Comparison of ENCODE assay signal across 8 cellular contexts in the genomic region with DNA sequence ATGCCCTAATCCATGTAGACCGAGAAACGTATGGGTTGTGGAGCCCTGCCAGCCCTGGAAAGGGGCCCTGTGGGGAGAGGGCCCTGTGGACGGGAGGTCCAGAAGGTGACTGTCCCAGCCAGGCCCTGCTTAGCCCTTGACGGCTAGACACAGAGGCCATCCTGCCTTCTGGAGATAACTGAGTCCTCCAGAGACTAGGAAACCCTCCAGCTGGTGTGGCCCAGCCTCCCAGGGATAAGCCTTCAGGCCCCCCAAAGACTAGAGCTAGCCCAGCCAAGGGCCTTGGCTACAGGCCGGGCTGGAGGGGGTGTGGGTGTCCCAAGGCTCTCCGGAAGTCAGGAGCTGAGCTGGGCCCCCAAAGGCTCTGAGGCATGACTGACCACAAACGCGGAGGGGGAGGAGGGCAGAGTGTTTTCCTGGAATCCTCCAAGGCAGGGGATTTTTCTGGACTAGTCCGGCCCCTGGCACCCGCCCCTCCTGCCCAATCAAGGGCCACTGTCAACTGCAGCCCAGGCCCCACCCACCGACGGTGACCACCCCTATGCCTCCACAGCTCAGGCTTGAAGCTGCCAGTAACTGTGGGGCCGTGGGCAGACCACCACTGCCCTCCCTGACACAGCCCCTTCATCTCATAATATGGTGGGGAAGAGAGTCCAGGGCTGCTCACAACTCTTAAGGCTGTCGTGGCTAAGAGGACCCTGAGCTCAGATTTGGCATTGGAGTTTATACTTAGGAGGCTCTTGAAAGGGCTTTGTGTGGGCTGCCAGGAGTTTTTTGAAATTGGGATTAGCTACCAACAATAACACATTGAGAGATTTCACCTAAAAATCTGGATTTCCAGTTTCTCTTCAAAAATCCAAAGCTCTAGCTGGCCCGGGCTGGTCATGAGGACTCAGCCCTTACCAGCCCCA. TPM values are rescaled to one million over a fixed set of nuclear protein-coding genes. Genes with fewer than 3 reads are reported as not detected.
DNase-seq lines count a peak whose midpoint lies in the region; ATAC-seq, FAIRE-seq and TF ChIP-seq lines count a peak whose summit lies in the region.

No MANE protein-coding gene starts in this region.

- H3K9ac ChIP-seq in H9 (ENCODE audit: extremely low read depth, insufficient read length, low read length) (no peak overlapping the region), K562 (ENCODE audit: insufficient read depth in 1 of 2, low read depth in 2 of 2, low read length in 2 of 2) (peak overlapping the region; percentile 59 to 92), stomach smooth muscle (ENCODE audit: low read length in 2 of 2) (peak overlapping the region in 1 of 2 donors; percentile 21)

- no peaks in the 10 kb centered on the region for H3K79me1 ChIP-seq in H9 (ENCODE audit: insufficient read depth, low read depth, low read length, poor library complexity, severe bottlenecking)

- H3K27ac Mint-ChIP-seq in H9, result no peak overlapping the region

- H2AK5ac ChIP-seq in H9 (ENCODE audit: insufficient read length, low read length), result no peak overlapping the region

- CTCF ChIA-PET in K562 (lab: Yijun Ruan, JAX; ENCODE audit: low intra/inter-chr PET ratio), result no interaction called here

- no peaks in the 10 kb centered on the region for H3K27me3 ChIP-seq in H9 (ENCODE audit: insufficient read depth, low read length)
- H3K27me3 ChIP-seq in K562 (ENCODE audit: control insufficient read depth in 2 of 2, insufficient read depth in 2 of 2, low read length in 2 of 2), result no peaks in the 10 kb centered on the region
- no peaks in the 10 kb centered on the region for H3K27me3 ChIP-seq in stomach smooth muscle (ENCODE audit: control insufficient read depth in 1 of 2, insufficient read depth in 2 of 2, low read length in 2 of 2)

- H3K4me2 ChIP-seq in H9 (ENCODE audit: insufficient read depth, insufficient read length, low read length) (no peak overlapping the region), K562 (ENCODE audit: insufficient read depth, low read length) (peak overlapping the region; percentile 75)

- H3K56ac ChIP-seq in H9 (ENCODE audit: insufficient read length, low read depth, low read length), result no peak overlapping the region

- no peaks in the 10 kb centered on the region for H3K23me2 ChIP-seq in H9 (ENCODE audit: insufficient read length, low read depth, low read length, poor library complexity, severe bottlenecking)

- intact Hi-C loops in K562 (cut with micrococcal nuclease), result no loop called here

- in situ Hi-C loops in K562 (cut with MboI), result no loop called here

- H3K14ac ChIP-seq in H9 (ENCODE audit: insufficient read depth, low read length), result no peak overlapping the region

- TF ChIP-seq CTCF in H9 (conservative IDR thresholded peaks at IDR 0.05) (no peak), K562 (IDR thresholded peaks at IDR 0.05 in 2 of 3, conservative IDR thresholded peaks at IDR 0.05 in 1 of 3; ENCODE audit: insufficient read depth in 2 of 3, low read depth in 1 of 3, low read length in 3 of 3) (no peak)

- peaks cover 1% of the 10 kb centered on the region; the same call in 1 of the 2 replicates for H3K79me2 ChIP-seq in H9 (ENCODE audit: insufficient read depth, low read length)
- peaks cover 14% of the 10 kb centered on the region for H3K79me2 ChIP-seq in K562 (ENCODE audit: control insufficient read depth, insufficient read depth, low read length)

- H3K36me3 Mint-ChIP-seq in H9 (ENCODE audit: insufficient read depth in 1 of 3, low read depth in 3 of 3), result peaks cover 0 to 3% (median 2%) of the 10 kb centered on the region in 3 experiments; a peak in 1 of 7 replicates

- peaks cover 8% of the 10 kb centered on the region; the same call in 1 of the 2 replicates for H3K4me1 ChIP-seq in H9 (ENCODE audit: insufficient read depth, low read length)
- H3K4me1 ChIP-seq in K562 (replicated peaks in 1 of 2; ENCODE audit: control insufficient read depth in 2 of 2, insufficient read depth in 2 of 2, low read length in 2 of 2), result peaks cover 49 to 80% of the 10 kb centered on the region in 2 experiments
- H3K4me1 ChIP-seq in stomach smooth muscle (ENCODE audit: control insufficient read depth, insufficient read depth, low read length), result peaks cover 50% of the 10 kb centered on the region

- no peaks in the 10 kb centered on the region for H3K9me3 ChIP-seq in H9 (ENCODE audit: control insufficient read depth, low read depth, low read length)
- H3K9me3 ChIP-seq in K562 (replicated peaks; ENCODE audit: control insufficient read depth, insufficient read depth, low read depth, low read length), result no peaks in the 10 kb centered on the region
- no peaks in the 10 kb centered on the region for H3K9me3 ChIP-seq in stomach smooth muscle (ENCODE audit: control insufficient read depth in 2 of 2, low read length in 2 of 2)

- peaks cover 20 to 31% of the 10 kb centered on the region in 2 experiments for H3K4me1 Mint-ChIP-seq in H9

- no peak for TF ChIP-seq POLR2A in K562 (conservative IDR thresholded peaks at IDR 0.05)

- POLR2A ChIA-PET in K562 (lab: Yijun Ruan, JAX), result interaction anchor here (0.6 to 1.6 kb wide), 11 partner anchors 9 to 1137 kb away, joined by 3 to 7 read pairs (median 3); no protein-coding TSS in a partner anchor

- H2BK12ac ChIP-seq in H9 (ENCODE audit: insufficient read length, low read depth, low read length), result no peak overlapping the region

- H3K27me3 Mint-ChIP-seq in H9 (ENCODE audit: low read depth), result no peaks in the 10 kb centered on the region

- H3K36me3 ChIP-seq in K562 (ENCODE audit: control insufficient read depth, insufficient read depth, low read length), result peaks cover 6% of the 10 kb centered on the region; the same call in 1 of the 3 replicates
- peaks cover 0 to 2% of the 10 kb centered on the region in 2 donors for H3K36me3 ChIP-seq in stomach smooth muscle (ENCODE audit: control insufficient read depth in 2 of 2, insufficient read depth in 2 of 2, low read length in 2 of 2)

- H3K9me3 Mint-ChIP-seq in H9, result no peaks in the 10 kb centered on the region

- no peak overlapping the region for H3K23ac ChIP-seq in H9 (ENCODE audit: insufficient read length, low read depth, low read length)

- H3T11ph ChIP-seq in H9 (ENCODE audit: low read length), result no peak overlapping the region

- H3K9me1 ChIP-seq in K562 (ENCODE audit: control insufficient read depth, insufficient read depth, low read length), result peaks cover 5% of the 10 kb centered on the region

- H2AFZ ChIP-seq in H9 (ENCODE audit: low read length) (no peak overlapping the region), K562 (ENCODE audit: low read depth, low read length) (peak overlapping the region; percentile 76)

- no peak overlapping the region for H2BK20ac ChIP-seq in H9 (ENCODE audit: low read depth, low read length, poor library complexity, severe bottlenecking)

- no TSS peak for BruUV-seq in K562 (replicated peaks; lab: Mats Ljungman, UMichigan)

- H3K4me3 ChIP-seq in K562, result peak overlapping the region; percentile 60
- peak overlapping the region; percentile 6 to 78 for H3K4me3 ChIP-seq in stomach smooth muscle (ENCODE audit: low read length in 2 of 2)

- H4K8ac ChIP-seq in H9 (replicated peaks; ENCODE audit: insufficient read length, low read depth, low read length), result no peak overlapping the region

- WGBS in H9 (ENCODE audit: extremely low coverage, insufficient read length, low lambda C conversion rate), result no CpG with 5 or more reads among the region's 15 CpGs
- 4% methylated on average over 15 of the region's 15 CpGs for WGBS in K562 (ENCODE audit: insufficient coverage, low coverage, missing lambda C conversion rate)

- H2BK15ac ChIP-seq in H9 (ENCODE audit: low read depth, low read length), result no peak overlapping the region

- H4K20me1 ChIP-seq in H9 (ENCODE audit: control insufficient read depth, insufficient read depth, insufficient read length), result no peaks in the 10 kb centered on the region
- peaks cover 6% of the 10 kb centered on the region; the same call in 1 of the 2 replicates for H4K20me1 ChIP-seq in K562 (replicated peaks; ENCODE audit: control insufficient read depth, insufficient read depth, low read length)

- no peak overlapping the region for H4K5ac ChIP-seq in H9 (ENCODE audit: insufficient read length, low read depth, low read length)

- no peak overlapping the region for H2BK120ac ChIP-seq in H9 (ENCODE audit: low read depth, low read length, poor library complexity, severe bottlenecking)

- no peak overlapping the region for H4K91ac ChIP-seq in H9 (ENCODE audit: insufficient read length, low read depth, low read length)

- ATAC-seq in K562 (peak; percentile 59), GM19328 (IDR thresholded peaks at IDR 0.05; ENCODE audit: unreplicated experiment) (no peak), GM18909 (IDR thresholded peaks at IDR 0.05; ENCODE audit: poor library complexity, unreplicated experiment) (no peak)

- no peak overlapping the region for H3K18ac ChIP-seq in H9 (ENCODE audit: insufficient read length, low read depth, low read length)

- H3K4ac ChIP-seq in H9 (ENCODE audit: low read depth, low read length), result no peak overlapping the region

- H3K4me3 Mint-ChIP-seq in H9, result peak overlapping the region; percentile 8 to 37; a peak in 1 of 5 replicates

- no peak overlapping the region for H3K27ac ChIP-seq in H9 (ENCODE audit: insufficient read length, low read depth, low read length)
- peak overlapping the region; percentile 75 for H3K27ac ChIP-seq in K562 (ENCODE audit: extremely low read depth, low read depth, low read length)
- peak overlapping the region; percentile 69 for H3K27ac ChIP-seq in stomach smooth muscle (ENCODE audit: low read length)

- DNase-seq in H9, result no peak
- peak; percentile 75 to 91 (median 80) for DNase-seq in K562 (ENCODE audit: extremely low read depth in 1 of 4, low spot score in 3 of 4)
- DNase-seq in kidney tubule cell (ENCODE audit: low spot score), result peak; percentile 71
- DNase-seq in GM19240 (ENCODE audit: insufficient read length, low spot score), result no peak
- no peak for DNase-seq in activated effector memory CD4-positive, alpha-beta T cell treated with Interleukin-2 at 50 U/mL for 16 hours

- peak; percentile 87 for FAIRE-seq in K562 (lab: Jason Lieb, UNC)

- no peak overlapping the region for H2BK5ac ChIP-seq in H9 (ENCODE audit: insufficient read length, low read length)

- TF ChIP-seq EP300 in K562 (IDR thresholded peaks at IDR 0.05; ENCODE audit: low read length), result peak; percentile 49; the same call in 1 of the 2 replicates

- no peak for TF ChIP-seq RAD21 in K562 (CRISPR knock-in tag; conservative IDR thresholded peaks at IDR 0.05 in 1 of 2, IDR thresholded peaks at IDR 0.05 in 1 of 2)

RNA-seq across cellular contexts. Expression of a gene that starts 0.8 kb away (rescaled TPM):
- 10.8 and 11.0 TPM in 2 replicates for total RNA-seq in H9 (2021)
- total RNA-seq in K562 (2011; cell fraction: chromatin; rRNA removed; ENCODE audit: low replicate concordance), result 1.2 and 9.8 TPM in 2 replicates
- total RNA-seq in K562 (2011; cell fraction: nucleolus; rRNA removed), result 10.1 and 15.2 TPM in 2 replicates
- 3.7 and 5.7 TPM in 2 replicates for total RNA-seq in K562 (2011; cell fraction: nucleoplasm; rRNA removed)
- total RNA-seq in K562 (2014; rRNA removed), result 1.7 and 2.2 TPM in 2 replicates
- total RNA-seq in K562 (2014; rRNA removed; fragmentation: Illumina TruSeq; extraction: Trizol), result 0.06 and 0.07 TPM in 2 replicates
- total RNA-seq in K562 (2015; rRNA removed; fragmentation: Illumina TruSeq; extraction: Trizol), result 0.51 and 1.1 TPM in 2 replicates
- total RNA-seq in K562 (2021), result 2.4 and 2.5 TPM in 2 replicates
- 0.31 and 1.2 TPM in 2 replicates for polyA plus RNA-seq in K562 (2011; rRNA removed)
- 0.78 and 3.2 TPM in 2 replicates for polyA plus RNA-seq in K562 (2011; cell fraction: cytosol; rRNA removed)
- polyA plus RNA-seq in K562 (2011; cell fraction: nucleus; rRNA removed), result 1.2 and 2.6 TPM in 2 replicates
- 2.9 and 6.1 TPM in 2 replicates for polyA plus RNA-seq in K562 (2012)
- polyA plus RNA-seq in K562 (2014; fragmentation: Illumina TruSeq; extraction: Trizol), result 0.16 and 0.42 TPM in 2 replicates
- polyA plus RNA-seq in K562 (2014; fragmentation: Nextera tagmentation; extraction: Ambion mirVana), result under 1 TPM in 1 of 2 experiments, not detected in 1; 0.01 TPM
- 0.78 and 0.90 TPM in 2 replicates for polyA plus RNA-seq in K562 (2014; rRNA removed)
- polyA minus RNA-seq in K562 (2011; rRNA and poly(A)+ RNA removed), result 0.56 and 0.63 TPM in 2 replicates
- 1.1 and 2.8 TPM in 2 replicates for polyA minus RNA-seq in K562 (2011; cell fraction: cytosol; rRNA and poly(A)+ RNA removed)
- 3.4 and 6.3 TPM in 2 replicates for polyA minus RNA-seq in K562 (2011; cell fraction: nucleus; rRNA and poly(A)+ RNA removed)

RNA-seq across cellular contexts. Expression of a gene that starts 19.7 kb away (rescaled TPM):
- total RNA-seq in H9 (2021) (80.4 and 81.8 TPM in 2 replicates), K562 (2014; rRNA removed) (173 and 213 TPM in 2 replicates), K562 (2014; rRNA removed; fragmentation: Illumina TruSeq; extraction: Trizol) (32.6 and 38.7 TPM in 2 replicates), K562 (2015; rRNA removed; fragmentation: Illumina TruSeq; extraction: Trizol) (48.4 and 56.1 TPM in 2 replicates), K562 (2021) (123 and 150 TPM in 2 replicates)
- total RNA-seq in K562 (2011; cell fraction: chromatin; rRNA removed; ENCODE audit: low replicate concordance), result 70.0 and 135 TPM in 2 replicates
- total RNA-seq in K562 (2011; cell fraction: nucleolus; rRNA removed), result 74.5 and 92.1 TPM in 2 replicates
- total RNA-seq in K562 (2011; cell fraction: nucleoplasm; rRNA removed), result 76.8 and 107 TPM in 2 replicates
- polyA plus RNA-seq in K562 (2011; rRNA removed) (79.3 and 88.9 TPM in 2 replicates), K562 (2014; fragmentation: Illumina TruSeq; extraction: Trizol) (49.0 and 66.3 TPM in 2 replicates), K562 (2014; fragmentation: Nextera tagmentation; extraction: Ambion mirVana) (10 to 100 TPM; 41.5 to 81.1 TPM), K562 (2014; rRNA removed) (243 and 273 TPM in 2 replicates)
- 175 and 283 TPM in 2 replicates for polyA plus RNA-seq in K562 (2011; cell fraction: cytosol; rRNA removed)
- polyA plus RNA-seq in K562 (2011; cell fraction: nucleus; rRNA removed), result 85.0 and 101 TPM in 2 replicates
- polyA plus RNA-seq in K562 (2012), result 96.6 and 100 TPM in 2 replicates
- 10.6 and 11.8 TPM in 2 replicates for polyA minus RNA-seq in K562 (2011; rRNA and poly(A)+ RNA removed)
- polyA minus RNA-seq in K562 (2011; cell fraction: cytosol; rRNA and poly(A)+ RNA removed), result 19.8 and 22.7 TPM in 2 replicates
- polyA minus RNA-seq in K562 (2011; cell fraction: nucleus; rRNA and poly(A)+ RNA removed), result 10.8 and 13.7 TPM in 2 replicates

RNA-seq across cellular contexts. Expression of a gene that starts 45.6 kb away (rescaled TPM):
- total RNA-seq in H9 (2021), result 33.8 and 38.4 TPM in 2 replicates
- total RNA-seq in K562 (2011; cell fraction: chromatin; rRNA removed; ENCODE audit: low replicate concordance), result 91.2 and 301 TPM in 2 replicates
- 159 and 160 TPM in 2 replicates for total RNA-seq in K562 (2011; cell fraction: nucleolus; rRNA removed)
- 112 and 116 TPM in 2 replicates for total RNA-seq in K562 (2011; cell fraction: nucleoplasm; rRNA removed)
- 30.5 and 37.8 TPM in 2 replicates for total RNA-seq in K562 (2014; rRNA removed)
- total RNA-seq in K562 (2014; rRNA removed; fragmentation: Illumina TruSeq; extraction: Trizol), result 6.9 and 8.5 TPM in 2 replicates
- total RNA-seq in K562 (2015; rRNA removed; fragmentation: Illumina TruSeq; extraction: Trizol), result 18.7 and 21.0 TPM in 2 replicates
- total RNA-seq in K562 (2021), result 67.0 and 77.2 TPM in 2 replicates
- 15.4 and 35.9 TPM in 2 replicates for polyA plus RNA-seq in K562 (2011; rRNA removed)
- 17.5 and 26.3 TPM in 2 replicates for polyA plus RNA-seq in K562 (2011; cell fraction: cytosol; rRNA removed)
- polyA plus RNA-seq in K562 (2011; cell fraction: nucleus; rRNA removed), result 184 and 367 TPM in 2 replicates
- 31.1 and 80.3 TPM in 2 replicates for polyA plus RNA-seq in K562 (2012)
- polyA plus RNA-seq in K562 (2014; fragmentation: Illumina TruSeq; extraction: Trizol), result 21.6 and 29.6 TPM in 2 replicates
- under 1 TPM; 0.45 to 0.51 TPM for polyA plus RNA-seq in K562 (2014; fragmentation: Nextera tagmentation; extraction: Ambion mirVana)
- polyA plus RNA-seq in K562 (2014; rRNA removed), result 54.1 and 63.1 TPM in 2 replicates
- polyA minus RNA-seq in K562 (2011; rRNA and poly(A)+ RNA removed), result 11.1 and 17.7 TPM in 2 replicates
- polyA minus RNA-seq in K562 (2011; cell fraction: cytosol; rRNA and poly(A)+ RNA removed), result 33.7 and 44.1 TPM in 2 replicates
- polyA minus RNA-seq in K562 (2011; cell fraction: nucleus; rRNA and poly(A)+ RNA removed), result 52.4 and 63.5 TPM in 2 replicates

RNA-seq across cellular contexts. Expression of a gene that starts 54.8 kb away (rescaled TPM):
- total RNA-seq in H9 (2021) (56.2 and 60.5 TPM in 2 replicates), K562 (2014; rRNA removed) (105 and 143 TPM in 2 replicates), K562 (2014; rRNA removed; fragmentation: Illumina TruSeq; extraction: Trizol) (59.6 and 64.7 TPM in 2 replicates), K562 (2015; rRNA removed; fragmentation: Illumina TruSeq; extraction: Trizol) (77.0 and 78.4 TPM in 2 replicates), K562 (2021) (86.1 and 86.6 TPM in 2 replicates)
- 136 and 226 TPM in 2 replicates for total RNA-seq in K562 (2011; cell fraction: chromatin; rRNA removed; ENCODE audit: low replicate concordance)
- total RNA-seq in K562 (2011; cell fraction: nucleolus; rRNA removed), result 126 and 149 TPM in 2 replicates
- 142 and 159 TPM in 2 replicates for total RNA-seq in K562 (2011; cell fraction: nucleoplasm; rRNA removed)
- polyA plus RNA-seq in K562 (2011; rRNA removed) (67.0 and 79.0 TPM in 2 replicates), K562 (2014; fragmentation: Illumina TruSeq; extraction: Trizol) (80.0 and 88.3 TPM in 2 replicates), K562 (2014; fragmentation: Nextera tagmentation; extraction: Ambion mirVana) (10 to 100 TPM in 1 of 2 experiments, 1 to 10 TPM in 1; 8.1 to 14.1 TPM), K562 (2014; rRNA removed) (91.2 and 121 TPM in 2 replicates)
- 67.8 and 77.0 TPM in 2 replicates for polyA plus RNA-seq in K562 (2011; cell fraction: cytosol; rRNA removed)
- 144 and 165 TPM in 2 replicates for polyA plus RNA-seq in K562 (2011; cell fraction: nucleus; rRNA removed)
- 62.5 and 74.7 TPM in 2 replicates for polyA plus RNA-seq in K562 (2012)
- 40.6 and 53.4 TPM in 2 replicates for polyA minus RNA-seq in K562 (2011; rRNA and poly(A)+ RNA removed)
- 33.4 and 38.2 TPM in 2 replicates for polyA minus RNA-seq in K562 (2011; cell fraction: cytosol; rRNA and poly(A)+ RNA removed)
- 41.6 and 64.8 TPM in 2 replicates for polyA minus RNA-seq in K562 (2011; cell fraction: nucleus; rRNA and poly(A)+ RNA removed)

RNA-seq across cellular contexts. Expression of a gene that starts 55.0 kb away (rescaled TPM):
- total RNA-seq in H9 (2021) (14.3 and 14.9 TPM in 2 replicates), K562 (2014; rRNA removed) (0.91 and 1.4 TPM in 2 replicates), K562 (2014; rRNA removed; fragmentation: Illumina TruSeq; extraction: Trizol) (0.10 and 0.11 TPM in 2 replicates), K562 (2015; rRNA removed; fragmentation: Illumina TruSeq; extraction: Trizol) (0.33 and 0.68 TPM in 2 replicates), K562 (2021) (7.6 and 9.0 TPM in 2 replicates)
- total RNA-seq in K562 (2011; cell fraction: chromatin; rRNA removed; ENCODE audit: low replicate concordance), result 2.1 and 6.1 TPM in 2 replicates
- total RNA-seq in K562 (2011; cell fraction: nucleolus; rRNA removed), result 3.8 and 4.2 TPM in 2 replicates
- total RNA-seq in K562 (2011; cell fraction: nucleoplasm; rRNA removed), result 2.9 and 3.6 TPM in 2 replicates
- polyA plus RNA-seq in K562 (2011; rRNA removed) (0.57 and 1.0 TPM in 2 replicates), K562 (2014; fragmentation: Illumina TruSeq; extraction: Trizol) (2.2 and 5.8 TPM in 2 replicates), K562 (2014; fragmentation: Nextera tagmentation; extraction: Ambion mirVana) (under 1 TPM; 0.10 to 0.25 TPM), K562 (2014; rRNA removed) (2.3 and 2.9 TPM in 2 replicates)
- polyA plus RNA-seq in K562 (2011; cell fraction: cytosol; rRNA removed), result 1.0 and 2.2 TPM in 2 replicates
- 2.8 and 4.9 TPM in 2 replicates for polyA plus RNA-seq in K562 (2011; cell fraction: nucleus; rRNA removed)
- polyA plus RNA-seq in K562 (2012), result 6.8 and 7.9 TPM in 2 replicates
- 0.27 and 0.32 TPM in 2 replicates for polyA minus RNA-seq in K562 (2011; rRNA and poly(A)+ RNA removed)
- polyA minus RNA-seq in K562 (2011; cell fraction: cytosol; rRNA and poly(A)+ RNA removed), result 3.3 and 4.6 TPM in 2 replicates
- 1.00 and 1.1 TPM in 2 replicates for polyA minus RNA-seq in K562 (2011; cell fraction: nucleus; rRNA and poly(A)+ RNA removed)

Comparison
In these comparisons a context has a peak if more than half of its experiments do, and no peak if none do; other contexts are left out.
1. DNase-seq: peak in K562 (4 of 4) and kidney tubule cell (single experiment); none in H9 (single experiment), GM19240 (single experiment) and activated effector memory CD4-positive, alpha-beta T cell treated with Interleukin-2 at 50 U/mL for 16 hours (single experiment).